22 cellular contexts compared by ENCODE assay signal in genomic region chr15:74192751-74193150, GRCh38. TPM values are rescaled to one million over a fixed set of nuclear protein-coding genes. Genes with fewer than 3 reads are reported as not detected.
"Had no signal": no experiment of that assay in that cellular context is flagged by ENCODE, and none has a peak within 500 bp of the region (broad histone marks: within the 10 kb centered on the region; RNA-seq: fewer than 3 reads in every experiment).

No MANE protein-coding gene starts in this region.

- H3K9me3 Mint-ChIP-seq: activated CD4-positive, alpha-beta T cell treated with anti-CD3 and anti-CD28 coated beads, Interleukin-2, amount 10 ng/mL, durations not matched to agents 24 days and 14 days; central memory CD8-positive, alpha-beta T cell; naive B cell; T-helper 1 cell treated with Interleukin-12 subunit alpha and Interleukin-12 subunit beta and Interleukin-4 antibody, amounts not matched to agents 30 μg/mL and 1 μg/mL, for 36 hours; WTC11 had no signal

- H3K9me3 ChIP-seq: body of pancreas, esophagus squamous epithelium, transverse colon had no signal

- H3K4me3 ChIP-seq: body of pancreas, coronary artery, esophagus squamous epithelium, transverse colon had no signal

- H3K36me3 Mint-ChIP-seq: activated naive CD8-positive, alpha-beta T cell; naive B cell; WTC11 had no signal

- ATAC-seq: body of pancreas, left lobe of liver, WTC11 had no signal

- H3K27ac Mint-ChIP-seq: activated CD4-positive, alpha-beta T cell treated with anti-CD3 and anti-CD28 coated beads, Interleukin-2, amount 10 ng/mL, durations not matched to agents 24 days and 14 days; activated naive CD8-positive, alpha-beta T cell; naive B cell; T-helper 1 cell treated with Interleukin-12 subunit alpha and Interleukin-12 subunit beta and Interleukin-4 antibody, amounts not matched to agents 30 μg/mL and 1 μg/mL, for 36 hours; WTC11 had no signal

- H3K4me3 Mint-ChIP-seq: activated CD4-positive, alpha-beta T cell treated with anti-CD3 and anti-CD28 coated beads, Interleukin-2, amount 10 ng/mL, durations not matched to agents 24 days and 14 days; activated naive CD8-positive, alpha-beta T cell; central memory CD8-positive, alpha-beta T cell; naive B cell; T-helper 1 cell treated with Interleukin-12 subunit alpha and Interleukin-12 subunit beta and Interleukin-4 antibody, amounts not matched to agents 30 μg/mL and 1 μg/mL, for 36 hours; WTC11 had no signal

- H3K27me3 Mint-ChIP-seq: activated CD4-positive, alpha-beta T cell treated with anti-CD3 and anti-CD28 coated beads, Interleukin-2, amount 10 ng/mL, durations not matched to agents 24 days and 14 days; activated naive CD8-positive, alpha-beta T cell had no signal

- H3K36me3 ChIP-seq: esophagus squamous epithelium, transverse colon had no signal

- FAIRE-seq: endothelial cell of umbilical vein had no signal

- DNase-seq: activated CD4-positive, alpha-beta T cell treated with anti-CD3 and anti-CD28 coated beads, Interleukin-2, amount 10 ng/mL, durations not matched to agents 24 days and 14 days; activated CD8-positive, alpha-beta memory T cell treated with anti-CD3 and anti-CD28 coated beads, Interleukin-2, amount 50 U/mL, for 48 hours; activated gamma-delta T cell treated with Interleukin-2 at 50 U/mL for 16 hours; body of pancreas; esophagus squamous epithelium; hippocampal formation; naive B cell; stimulated activated CD4-positive, alpha-beta T cell treated with anti-CD3 and anti-CD28 coated beads, Interleukin-15, amount 100 ng/mL, for 24 hours; stimulated activated CD4-positive, alpha-beta T cell treated with anti-CD3 and anti-CD28 coated beads, Interleukin-4, amount 100 ng/mL, for 1 hour; stimulated activated naive CD4-positive, alpha-beta T cell; substantia nigra; transverse colon had no signal

- H3K27ac ChIP-seq: body of pancreas, transverse colon had no signal

- H3K4me1 Mint-ChIP-seq: activated CD4-positive, alpha-beta T cell treated with anti-CD3 and anti-CD28 coated beads, Interleukin-2, amount 10 ng/mL, durations not matched to agents 24 days and 14 days; central memory CD8-positive, alpha-beta T cell; naive B cell; WTC11 had no signal

RNA-seq across cellular contexts. Expression of gene STRA6, which starts 9.8 kb away (rescaled TPM):
- total RNA-seq: activated CD4-positive, alpha-beta T cell treated with anti-CD3 and anti-CD28 coated beads, Interleukin-2, amount 10 ng/mL, durations not matched to agents 24 days and 14 days; body of pancreas; endothelial cell of umbilical vein; left lobe of liver; transverse colon had no signal

RNA-seq across cellular contexts. Expression of gene ISLR, which starts 19.2 kb away (rescaled TPM):
- total RNA-seq: activated CD4-positive, alpha-beta T cell treated with anti-CD3 and anti-CD28 coated beads, Interleukin-2, amount 10 ng/mL, durations not matched to agents 24 days and 14 days; endothelial cell of umbilical vein had no signal

RNA-seq across cellular contexts. Expression of gene CCDC33, which starts 43.4 kb away (rescaled TPM):
- total RNA-seq: activated CD4-positive, alpha-beta T cell treated with anti-CD3 and anti-CD28 coated beads, Interleukin-2, amount 10 ng/mL, durations not matched to agents 24 days and 14 days; body of pancreas; endothelial cell of umbilical vein; esophagus squamous epithelium; glomerular endothelial cell; left lobe of liver; mammary epithelial cell; posterior vena cava had no signal
